ENCODE assay signal across 8 cellular contexts in genomic region chr13:48977973-48978372, GRCh38. TPM values are rescaled to one million over a fixed set of nuclear protein-coding genes. Genes with fewer than 3 reads are reported as not detected.
A peak's percentile ranks its signal among the peaks of the same experiment; 100 is the strongest.
DNase-seq lines count a peak whose midpoint lies in the region; ATAC-seq, FAIRE-seq and TF ChIP-seq lines count a peak whose summit lies in the region.

No MANE protein-coding gene starts in this region.

- H3K27ac Mint-ChIP-seq in astrocyte (ENCODE audit: unreplicated experiment), result peak overlapping the region; percentile 51

- no peak overlapping the region for H3K27ac ChIP-seq in HEK293 (ENCODE audit: extremely low read depth, low read depth, low read length)
- H3K27ac ChIP-seq in astrocyte (ENCODE audit: low read depth, low read length), result peak overlapping the region; percentile 82
- H3K27ac ChIP-seq in lower lobe of right lung, result no peak overlapping the region
- no peak overlapping the region for H3K27ac ChIP-seq in prostate gland
- no peak overlapping the region for H3K27ac ChIP-seq in gastroesophageal sphincter

- WGBS in prostate gland, result 52% methylated on average over 3 of the region's 3 CpGs
- WGBS in gastroesophageal sphincter (ENCODE audit: low coverage in 1 of 2), 2 donors, result 37 to 57% methylated on average over 3 of the region's 3 CpGs

- peaks cover 65% of the 10 kb centered on the region for H3K79me2 ChIP-seq in astrocyte (ENCODE audit: insufficient read depth, low read length)

- peak overlapping the region; percentile 74 for H3K4me3 ChIP-seq in HEK293 (ENCODE audit: low read depth, low read length)
- H3K4me3 ChIP-seq in astrocyte (ENCODE audit: insufficient read depth, low read depth, low read length), result peak overlapping the region; percentile 99
- H3K4me3 ChIP-seq in lower lobe of right lung, result peak overlapping the region; percentile 87
- peak overlapping the region in 1 of 2 donors; percentile 64 for H3K4me3 ChIP-seq in prostate gland
- peak overlapping the region in 1 of 2 donors; percentile 91 for H3K4me3 ChIP-seq in gastroesophageal sphincter

- ATAC-seq in lower lobe of right lung, result no peak
- ATAC-seq in gastroesophageal sphincter, result no peak

- peaks cover 11% of the 10 kb centered on the region for H4K20me1 ChIP-seq in astrocyte (ENCODE audit: insufficient read depth, low read length)

- POLR2A ChIA-PET in HEK293 (lab: Yijun Ruan, JAX), result no interaction called here

- peaks cover 15% of the 10 kb centered on the region for H3K9me3 Mint-ChIP-seq in astrocyte (ENCODE audit: unreplicated experiment)

- DNase-seq in AML-193 (lab: John Stamatoyannopoulos, UW), result peak; percentile 22
- peak; percentile 56 for DNase-seq in astrocyte (ENCODE audit: low read depth)
- no peak for DNase-seq in lower lobe of right lung
- no peak for DNase-seq in prostate gland (ENCODE audit: low spot score)
- DNase-seq in NCI-H187 treated with DMSO at 0.1 percent for 48 hours (lab: John Stamatoyannopoulos, UW), result no peak
- no peak for DNase-seq in erythroblast (lab: John Stamatoyannopoulos, UW)

- no peaks in the 10 kb centered on the region for H3K27me3 Mint-ChIP-seq in astrocyte (ENCODE audit: low read depth, unreplicated experiment)

- CTCF ChIA-PET in HEK293 (lab: Yijun Ruan, JAX), result interaction anchor here (0.7 to 0.9 kb wide), 2 partner anchors 24 to 377 kb away, joined by 3 read pairs; no protein-coding TSS in a partner anchor

- H3K27me3 ChIP-seq in astrocyte (ENCODE audit: insufficient read depth, low read length) (no peaks in the 10 kb centered on the region), lower lobe of right lung (ENCODE audit: low read depth) (no peaks in the 10 kb centered on the region), prostate gland (replicated peaks; ENCODE audit: insufficient read depth) (no peaks in the 10 kb centered on the region), gastroesophageal sphincter (no peaks in the 10 kb centered on the region)

- TF ChIP-seq CTCF in HEK293 (tag by site-specific recombination; IDR thresholded peaks at IDR 0.05) (no peak), astrocyte (IDR thresholded peaks at IDR 0.05; ENCODE audit: insufficient read depth, low read depth, low read length) (no peak), lower lobe of right lung (IDR thresholded peaks at IDR 0.05) (no peak), prostate gland (IDR thresholded peaks at IDR 0.05) (no peak), gastroesophageal sphincter (IDR thresholded peaks at IDR 0.05) (no peak)

- TF ChIP-seq EP300 in gastroesophageal sphincter (IDR thresholded peaks at IDR 0.05), result no peak

- peaks cover 16% of the 10 kb centered on the region; the same call in 1 of the 2 replicates for H3K4me1 ChIP-seq in HEK293 (ENCODE audit: control insufficient read depth, insufficient read depth, low read length)
- H3K4me1 ChIP-seq in astrocyte (ENCODE audit: insufficient read depth, low read length), result peaks cover 3% of the 10 kb centered on the region
- H3K4me1 ChIP-seq in lower lobe of right lung, result peaks cover 49% of the 10 kb centered on the region
- H3K4me1 ChIP-seq in prostate gland (replicated peaks), result no peaks in the 10 kb centered on the region
- H3K4me1 ChIP-seq in gastroesophageal sphincter, result peaks cover 0 to 60% (median 0%) of the 10 kb centered on the region in 3 donors

- H3K9me3 ChIP-seq in HEK293 (ENCODE audit: control insufficient read depth, insufficient read depth, low read depth, low read length) (no peaks in the 10 kb centered on the region), astrocyte (ENCODE audit: insufficient read depth, low read depth, low read length) (no peaks in the 10 kb centered on the region), lower lobe of right lung (peaks cover 15% of the 10 kb centered on the region), prostate gland (no peaks in the 10 kb centered on the region), gastroesophageal sphincter (no peaks in the 10 kb centered on the region)

- H3K4me3 Mint-ChIP-seq in astrocyte (ENCODE audit: unreplicated experiment), result peak overlapping the region; percentile 78

- H3K4me2 ChIP-seq in astrocyte (ENCODE audit: low read length), result peak overlapping the region; percentile 96

- no peaks in the 10 kb centered on the region for H3K36me3 ChIP-seq in HEK293 (ENCODE audit: control insufficient read depth in 2 of 2, insufficient read depth in 1 of 2, low read length in 2 of 2)
- H3K36me3 ChIP-seq in astrocyte (ENCODE audit: insufficient read depth, low read length), result no peaks in the 10 kb centered on the region
- no peaks in the 10 kb centered on the region for H3K36me3 ChIP-seq in lower lobe of right lung
- H3K36me3 ChIP-seq in prostate gland, result no peaks in the 10 kb centered on the region
- H3K36me3 ChIP-seq in gastroesophageal sphincter, result no peaks in the 10 kb centered on the region

- peaks cover 18% of the 10 kb centered on the region for H3K4me1 Mint-ChIP-seq in astrocyte (ENCODE audit: low read depth, unreplicated experiment)

- FAIRE-seq in astrocyte (lab: Jason Lieb, UNC), result no peak

- H3K36me3 Mint-ChIP-seq in astrocyte (ENCODE audit: low read depth, unreplicated experiment), result peaks cover 2% of the 10 kb centered on the region

- peak overlapping the region; percentile 97 for H3K9ac ChIP-seq in astrocyte (ENCODE audit: low read length)

- no peak overlapping the region for H2AFZ ChIP-seq in astrocyte (ENCODE audit: low read depth, low read length)

- intact Hi-C loops in lower lobe of right lung (cut with DNase I), result no loop called here
- intact Hi-C loops in prostate gland (cut with DNase I), result loop anchor here (5.0 kb wide), 2 partner anchors 119 to 269 kb away; partner anchors contain the start of gene CDADC1

- TF ChIP-seq POLR2A in prostate gland (IDR thresholded peaks at IDR 0.05), result no peak
- TF ChIP-seq POLR2A in gastroesophageal sphincter (IDR thresholded peaks at IDR 0.05), result no peak
- TF ChIP-seq POLR2A in erythroblast (IDR thresholded peaks at IDR 0.05; ENCODE audit: low read length), result no peak

TF ChIP-seq in HEK293, 187 proteins besides CTCF, POLR2A, EP300 and RAD21 (continues in another document):
- TF ChIP-seq ZNF639 (tag by site-specific recombination; IDR thresholded peaks at IDR 0.05) (no peak), TRIM28 (IDR thresholded peaks at IDR 0.05; ENCODE audit: borderline replicate concordance, low read length) (no peak), RBAK (tag by site-specific recombination; IDR thresholded peaks at IDR 0.05) (no peak), ZIC2 (tag by site-specific recombination; IDR thresholded peaks at IDR 0.05) (no peak), ZNF48 (tag by site-specific recombination; IDR thresholded peaks at IDR 0.05) (no peak), PRDM1 (tag by site-specific recombination; IDR thresholded peaks at IDR 0.05) (no peak), BCL6B (tag by site-specific recombination; IDR thresholded peaks at IDR 0.05) (no peak), ZNF521 (tag by site-specific recombination; IDR thresholded peaks at IDR 0.05) (no peak), HOXC10 (CRISPR knock-in tag; IDR thresholded peaks at IDR 0.05) (no peak), MZF1 (tag by site-specific recombination; IDR thresholded peaks at IDR 0.05; ENCODE audit: borderline replicate concordance) (no peak), PRDM10 (tag by site-specific recombination; IDR thresholded peaks at IDR 0.05) (no peak), ZNF174 (tag by site-specific recombination; IDR thresholded peaks at IDR 0.05) (no peak)

RNA-seq across cellular contexts. Expression of gene FNDC3A, which starts 2.3 kb away (rescaled TPM):
- total RNA-seq in astrocyte (81.2 and 82.6 TPM in 2 replicates), lower lobe of right lung (61.4 TPM), prostate gland (10 to 100 TPM; 38.9 to 58.2 TPM), gastroesophageal sphincter (10 to 100 TPM; 36.4 to 55.9 (median 47.8) TPM)

Comparison
In these comparisons a context has a peak if more than half of its experiments do, and no peak if none do; other contexts are left out.
1. DNase-seq: peak in AML-193 (2 of 2) and astrocyte (single experiment); none in lower lobe of right lung (single experiment), prostate gland (single experiment), NCI-H187 treated with DMSO at 0.1 percent for 48 hours (single experiment) and erythroblast (0 of 2).